Comparison of ENCODE assay signal across 11 cellular contexts in genomic region chr20:36969478-36970186, GRCh38. TPM values are rescaled to one million over a fixed set of nuclear protein-coding genes. Genes with fewer than 3 reads are reported as not detected.
A peak's percentile ranks its signal among the peaks of the same experiment; 100 is the strongest.
DNase-seq lines count a peak whose midpoint lies in the region; ATAC-seq, FAIRE-seq and TF ChIP-seq lines count a peak whose summit lies in the region.
"Had no signal": no experiment of that assay in that cellular context is flagged by ENCODE, and none has a peak within 500 bp of the region (broad histone marks: within the 10 kb centered on the region; RNA-seq: fewer than 3 reads in every experiment).

No MANE protein-coding gene starts in this region.

- no peaks in the 10 kb centered on the region; the same call in 1 of the 2 replicates for H3K36me3 Mint-ChIP-seq in WTC11
- H3K36me3 Mint-ChIP-seq in activated naive CD4-positive, alpha-beta T cell treated with anti-CD3 and anti-CD28 coated beads for 36 hours (ENCODE audit: low read depth), result peaks cover 2% of the 10 kb centered on the region

- no peak for FAIRE-seq in frontal cortex (lab: Jason Lieb, UNC)

- TF ChIP-seq POLR2A in body of pancreas (IDR thresholded peaks at IDR 0.05), result no peak

- WGBS in body of pancreas, 2 donors, result 78 to 82% methylated on average over 10 of the region's 10 CpGs

- H3K27me3 Mint-ChIP-seq in WTC11 (ENCODE audit: low read depth), result no peaks in the 10 kb centered on the region
- H3K27me3 Mint-ChIP-seq in activated naive CD4-positive, alpha-beta T cell treated with anti-CD3 and anti-CD28 coated beads for 36 hours (ENCODE audit: low read depth), result no peaks in the 10 kb centered on the region

- H3K4me1 ChIP-seq in mucosa of descending colon (ENCODE audit: low read depth), result no peaks in the 10 kb centered on the region
- H3K4me1 ChIP-seq in body of pancreas, result no peaks in the 10 kb centered on the region

- CTCF ChIA-PET in WTC11 (lab: Charles Lee), result no interaction called here
- CTCF ChIA-PET in activated naive CD4-positive, alpha-beta T cell treated with anti-CD3 and anti-CD28 coated beads for 36 hours (lab: Charles Lee), result interaction anchor here (1.2 kb wide), 1 partner anchor 134 kb away, joined by 5 read pairs; no protein-coding TSS in a partner anchor

- no peak overlapping the region for H3K4me3 Mint-ChIP-seq in WTC11
- peak overlapping the region; percentile 53 for H3K4me3 Mint-ChIP-seq in activated naive CD4-positive, alpha-beta T cell treated with anti-CD3 and anti-CD28 coated beads for 36 hours

- intact Hi-C loops in activated naive CD4-positive, alpha-beta T cell treated with anti-CD3 and anti-CD28 coated beads for 36 hours (cut with micrococcal nuclease), result loop anchor here (1.0 to 5.0 kb wide), 3 partner anchors 32 to 128 kb away; partner anchors contain the start of gene RBL1
- intact Hi-C loops in mucosa of descending colon (cut with DNase I, micrococcal nuclease), result no loop called here
- intact Hi-C loops in body of pancreas (cut with DNase I), result no loop called here

- peaks cover 9% of the 10 kb centered on the region for H3K9me3 Mint-ChIP-seq in WTC11
- no peaks in the 10 kb centered on the region for H3K9me3 Mint-ChIP-seq in activated naive CD4-positive, alpha-beta T cell treated with anti-CD3 and anti-CD28 coated beads for 36 hours

- H3K27ac ChIP-seq in body of pancreas, result peak overlapping the region in 1 of 4 donors; percentile 5
- H3K27ac ChIP-seq: SK-N-MC had no signal

- H3K9me3 ChIP-seq in mucosa of descending colon, result no peaks in the 10 kb centered on the region
- no peaks in the 10 kb centered on the region for H3K9me3 ChIP-seq in body of pancreas

- no peaks in the 10 kb centered on the region for H3K36me3 ChIP-seq in mucosa of descending colon (ENCODE audit: low read depth)
- no peaks in the 10 kb centered on the region for H3K36me3 ChIP-seq in body of pancreas (replicated peaks in 1 of 2; ENCODE audit: insufficient read depth in 1 of 2, low read depth in 2 of 2)

- peak; percentile 25 for DNase-seq in Ammon's horn (ENCODE audit: low spot score)
- DNase-seq in WTC11 (ENCODE audit: low spot score), result no peak
- DNase-seq in activated naive CD4-positive, alpha-beta T cell treated with anti-CD3 and anti-CD28 coated beads for 36 hours, result peak; percentile 67
- no peak for DNase-seq in mucosa of descending colon
- DNase-seq in cerebellar cortex (ENCODE audit: low spot score), result no peak
- no peak for DNase-seq in frontal cortex (ENCODE audit: low spot score in 2 of 2)
- DNase-seq in NCI-H2196 treated with DMSO at 0.1 percent for 48 hours (lab: John Stamatoyannopoulos, UW; ENCODE audit: unreplicated experiment), result no peak
- no peak for DNase-seq in body of pancreas
- DNase-seq: amniotic stem cell, NCI-H2171 treated with DMSO at 0.1 percent for 48 hours had no signal

- no peak overlapping the region for H3K4me3 ChIP-seq in mucosa of descending colon
- no peak overlapping the region for H3K4me3 ChIP-seq in body of pancreas
- H3K4me3 ChIP-seq: SK-N-MC had no signal

- POLR2A ChIA-PET in WTC11 (lab: Charles Lee), result no interaction called here

- peaks cover 8% of the 10 kb centered on the region for H3K4me1 Mint-ChIP-seq in WTC11
- H3K4me1 Mint-ChIP-seq in activated naive CD4-positive, alpha-beta T cell treated with anti-CD3 and anti-CD28 coated beads for 36 hours (ENCODE audit: low read depth), result peaks cover 60% of the 10 kb centered on the region

- TF ChIP-seq CTCF in WTC11 (IDR thresholded peaks at IDR 0.05) (no peak), mucosa of descending colon (IDR thresholded peaks at IDR 0.05) (no peak), body of pancreas (IDR thresholded peaks at IDR 0.05) (no peak)

- H3K27me3 ChIP-seq in body of pancreas, result no peaks in the 10 kb centered on the region

- ATAC-seq in WTC11 (peak; percentile 52), mucosa of descending colon (peak; percentile 53), body of pancreas (no peak)

- H3K27ac Mint-ChIP-seq in WTC11, result no peak overlapping the region
- H3K27ac Mint-ChIP-seq in activated naive CD4-positive, alpha-beta T cell treated with anti-CD3 and anti-CD28 coated beads for 36 hours, result peak overlapping the region; percentile 86

TF ChIP-seq in WTC11, 78 proteins besides CTCF, POLR2A, EP300 and RAD21 (continues in another document):
- no peak for TF ChIP-seq OVOL2 (CRISPR knock-in tag; IDR thresholded peaks at IDR 0.05; ENCODE audit: borderline replicate concordance)
- no peak for TF ChIP-seq GABPB1 (CRISPR knock-in tag; IDR thresholded peaks at IDR 0.05)
- TF ChIP-seq MYBL2 (CRISPR knock-in tag; IDR thresholded peaks at IDR 0.05), result no peak
- TF ChIP-seq PRRX2 (CRISPR knock-in tag; IDR thresholded peaks at IDR 0.05), result no peak
- TF ChIP-seq SMAD4 (CRISPR knock-in tag; IDR thresholded peaks at IDR 0.05), result no peak
- no peak for TF ChIP-seq ZNF532 (CRISPR knock-in tag; IDR thresholded peaks at IDR 0.05; ENCODE audit: borderline replicate concordance)
- TF ChIP-seq ZNF512 (CRISPR knock-in tag; IDR thresholded peaks at IDR 0.05; ENCODE audit: borderline replicate concordance), result no peak
- TF ChIP-seq ERG (CRISPR knock-in tag; IDR thresholded peaks at IDR 0.05), result no peak
- no peak for TF ChIP-seq E2F4 (CRISPR knock-in tag; IDR thresholded peaks at IDR 0.05; ENCODE audit: borderline replicate concordance, low read depth)

RNA-seq across cellular contexts. Expression of gene SAMHD1, which starts 18.1 kb away (rescaled TPM):
- 31.0 to 34.9 TPM (median 34.2 TPM) in 3 replicates for total RNA-seq in WTC11 (2021)
- 10 to 100 TPM; 29.9 to 33.5 TPM for total RNA-seq in activated naive CD4-positive, alpha-beta T cell treated with anti-CD3 and anti-CD28 coated beads for 36 hours
- total RNA-seq in mucosa of descending colon, result 100 to 1,000 TPM in 1 of 3 donors, 10 to 100 TPM in 2; 24.1 to 110 (median 48.6) TPM
- 48.5 TPM for total RNA-seq in frontal cortex
- total RNA-seq in body of pancreas, result 100 to 1,000 TPM in 1 of 2 donors, 10 to 100 TPM in 1; 87.7 to 116 TPM

Comparison
In these comparisons a context has a peak if more than half of its experiments do, and no peak if none do; other contexts are left out.
1. DNase-seq: peak in Ammon's horn (single experiment) and activated naive CD4-positive, alpha-beta T cell treated with anti-CD3 and anti-CD28 coated beads for 36 hours (single experiment); none in WTC11 (single experiment), mucosa of descending colon (0 of 3), cerebellar cortex (single experiment), frontal cortex (0 of 2), NCI-H2196 treated with DMSO at 0.1 percent for 48 hours (single experiment) and body of pancreas (0 of 4).